ENCODE assay signal across 1 cellular context in genomic region chr10:95694665-95695064, GRCh38.
TF ChIP-seq lines count a peak whose summit lies in the region.

No MANE protein-coding gene starts in this region.

TF ChIP-seq in HepG2, 621 proteins besides CTCF, POLR2A, EP300 and RAD21:
- TF ChIP-seq YEATS4 (CRISPR knock-in tag; IDR thresholded peaks at IDR 0.05; ENCODE audit: borderline replicate concordance) (no peak), MTA3 (CRISPR knock-in tag; IDR thresholded peaks at IDR 0.05) (no peak), KDM1A (CRISPR knock-in tag; IDR thresholded peaks at IDR 0.05) (no peak), POLR2AphosphoS2 (IDR thresholded peaks at IDR 0.05; ENCODE audit: low read depth, low read length) (no peak), ZNF431 (CRISPR knock-in tag; IDR thresholded peaks at IDR 0.05; ENCODE audit: borderline replicate concordance, low read depth) (no peak), CBX1 (IDR thresholded peaks at IDR 0.05; ENCODE audit: low read depth) (no peak), DMTF1 (CRISPR knock-in tag; IDR thresholded peaks at IDR 0.05) (no peak), ONECUT2 (CRISPR knock-in tag; IDR thresholded peaks at IDR 0.05) (no peak), RFX5 (IDR thresholded peaks at IDR 0.05; ENCODE audit: low read depth, low read length) (no peak), KAT7 (CRISPR knock-in tag; IDR thresholded peaks at IDR 0.05; ENCODE audit: borderline replicate concordance) (no peak), RELA (CRISPR knock-in tag; IDR thresholded peaks at IDR 0.05) (no peak)
TF ChIP-seq in HepG2: peak in this region for 0.
